In the genomic region with DNA sequence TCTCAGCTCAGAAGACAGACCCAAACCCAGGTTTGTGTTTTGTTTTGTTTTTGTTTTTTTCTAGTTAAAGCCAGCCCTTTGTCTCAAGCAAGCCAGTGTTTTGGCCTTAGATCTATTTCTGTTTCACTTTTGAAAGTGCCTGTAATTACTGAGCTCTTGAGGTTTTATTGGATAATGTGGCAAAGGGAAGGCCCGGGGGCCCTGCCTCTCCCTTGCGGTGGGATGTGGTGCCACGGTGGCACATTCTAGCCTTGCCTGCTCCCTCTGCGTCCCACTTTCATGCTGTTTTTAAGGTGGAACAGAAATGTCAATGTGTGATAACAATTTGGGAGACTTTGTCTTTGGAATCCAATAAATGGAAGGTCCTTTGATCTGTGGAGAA, we compare ENCODE assay signal across 8 cellular contexts. TPM values are rescaled to one million over a fixed set of nuclear protein-coding genes. Genes with fewer than 3 reads are reported as not detected.
DNase-seq lines count a peak whose midpoint lies in the region; ATAC-seq, FAIRE-seq and TF ChIP-seq lines count a peak whose summit lies in the region.

No MANE protein-coding gene starts in this region.

- no peaks in the 10 kb centered on the region for H3K9me3 ChIP-seq in left ventricle myocardium inferior (replicated peaks)
- H3K9me3 ChIP-seq in keratinocyte (ENCODE audit: control insufficient read depth, low read depth, low read length) = no peaks in the 10 kb centered on the region

- H3K9me1 ChIP-seq in keratinocyte (ENCODE audit: control insufficient read depth, extremely low read depth, insufficient read depth, low read length) = peaks cover 2% of the 10 kb centered on the region

- dilution Hi-C loops in keratinocyte (cut with MboI; ENCODE audit: extremely low pct_ligation_motif_present, low sequenced_read_pairs) = no loop called here

- peaks cover 65% of the 10 kb centered on the region for H3K79me2 ChIP-seq in keratinocyte (ENCODE audit: control insufficient read depth, insufficient read depth, low read length)

- H3K27ac Mint-ChIP-seq in type B pancreatic cell = peak overlapping the region; percentile 50

- H3K9ac ChIP-seq in keratinocyte (ENCODE audit: control insufficient read depth, extremely low read depth, insufficient read depth, low read length) = no peak overlapping the region

- H3K27me3 ChIP-seq in left ventricle myocardium inferior (ENCODE audit: low read depth) = no peaks in the 10 kb centered on the region
- no peaks in the 10 kb centered on the region for H3K27me3 ChIP-seq in keratinocyte (ENCODE audit: control insufficient read depth, extremely low read depth, insufficient read depth, low read length)

- H3K4me1 Mint-ChIP-seq in activated T-cell treated with anti-CD3 and anti-CD28 coated beads, Interleukin-2, amount 50 U/mL, for 4 hours (ENCODE audit: low read depth) = peaks cover 80% of the 10 kb centered on the region
- peaks cover 17% of the 10 kb centered on the region for H3K4me1 Mint-ChIP-seq in type B pancreatic cell (ENCODE audit: unreplicated experiment)

- TF ChIP-seq CTCF in left ventricle myocardium inferior (IDR thresholded peaks at IDR 0.05; ENCODE audit: borderline replicate concordance) = no peak
- TF ChIP-seq CTCF in keratinocyte (optimal IDR thresholded peaks at IDR 0.05 in 1 of 3, IDR thresholded peaks at IDR 0.05 in 1 of 3, conservative IDR thresholded peaks at IDR 0.05 in 1 of 3; ENCODE audit: extremely low read depth in 1 of 3, insufficient read depth in 2 of 3, low read length in 3 of 3) = no peak
- no peak for TF ChIP-seq CTCF in type B pancreatic cell (conservative IDR thresholded peaks at IDR 0.05)

- H3K4me3 Mint-ChIP-seq in activated T-cell treated with anti-CD3 and anti-CD28 coated beads, Interleukin-2, amount 50 U/mL, for 4 hours = peak overlapping the region; percentile 97
- H3K4me3 Mint-ChIP-seq in type B pancreatic cell = peak overlapping the region; percentile 89

- H3K4me1 ChIP-seq in left ventricle myocardium inferior (peaks cover 67% of the 10 kb centered on the region), keratinocyte (ENCODE audit: control insufficient read depth, extremely low read depth, insufficient read depth, low read length) (peaks cover 15% of the 10 kb centered on the region)

- no peak for DNase-seq in left ventricle myocardium inferior
- no peak for DNase-seq in cardiac septum (ENCODE audit: low spot score)
- no peak for DNase-seq in activated T-cell treated with anti-CD3 and anti-CD28 coated beads, Interleukin-2, amount 50 U/mL, for 4 hours
- DNase-seq in keratinocyte (ENCODE audit: low read depth, low spot score) = no peak
- DNase-seq in type B pancreatic cell (ENCODE audit: extremely low spot score, unreplicated experiment) = no peak
- no peak for DNase-seq in SHP77 treated with DMSO at 0.1 percent for 48 hours (lab: John Stamatoyannopoulos, UW)
- DNase-seq in NCI-H146 (lab: John Stamatoyannopoulos, UW) = no peak

- H3K4me2 ChIP-seq in keratinocyte (ENCODE audit: control insufficient read depth, extremely low read depth, insufficient read depth, low read depth, low read length) = peak overlapping the region; percentile 72

- H4K20me1 ChIP-seq in keratinocyte (ENCODE audit: control insufficient read depth, extremely low read depth, insufficient read depth, low read length) = peaks cover 21% of the 10 kb centered on the region

- ATAC-seq in activated T-cell treated with anti-CD3 and anti-CD28 coated beads, Interleukin-2, amount 50 U/mL, for 4 hours = peak; percentile 19 to 23
- no peak for ATAC-seq in GM19463 (IDR thresholded peaks at IDR 0.05; ENCODE audit: unreplicated experiment)

- H2AFZ ChIP-seq in keratinocyte (ENCODE audit: control insufficient read depth, low read length) = no peak overlapping the region

- intact Hi-C loops in left ventricle myocardium inferior (cut with micrococcal nuclease) = no loop called here
- intact Hi-C loops in cardiac septum (cut with DNase I) = no loop called here

- FAIRE-seq in keratinocyte (lab: Jason Lieb, UNC) = no peak

- H3K4me3 ChIP-seq in left ventricle myocardium inferior (peak overlapping the region; percentile 92), keratinocyte (ENCODE audit: control insufficient read depth in 2 of 3, extremely low read depth in 1 of 3, insufficient read depth in 2 of 3, low read depth in 1 of 3, low read length in 3 of 3) (no peak overlapping the region)

- H3K9me3 Mint-ChIP-seq in activated T-cell treated with anti-CD3 and anti-CD28 coated beads, Interleukin-2, amount 50 U/mL, for 4 hours = no peaks in the 10 kb centered on the region
- H3K9me3 Mint-ChIP-seq in type B pancreatic cell = no peaks in the 10 kb centered on the region

- peak overlapping the region; percentile 92 for H3K27ac ChIP-seq in left ventricle myocardium inferior (replicated peaks)
- H3K27ac ChIP-seq in keratinocyte (ENCODE audit: control insufficient read depth, insufficient read depth, low read length) = no peak overlapping the region

- H3K36me3 ChIP-seq in left ventricle myocardium inferior (no peaks in the 10 kb centered on the region), keratinocyte (ENCODE audit: control insufficient read depth in 2 of 2, extremely low read depth in 1 of 2, insufficient read depth in 2 of 2, low read length in 2 of 2) (no peaks in the 10 kb centered on the region)

- H3K36me3 Mint-ChIP-seq in activated T-cell treated with anti-CD3 and anti-CD28 coated beads, Interleukin-2, amount 50 U/mL, for 4 hours (ENCODE audit: insufficient read depth) = no peaks in the 10 kb centered on the region
- H3K36me3 Mint-ChIP-seq in type B pancreatic cell = no peaks in the 10 kb centered on the region

- H3K27me3 Mint-ChIP-seq in activated T-cell treated with anti-CD3 and anti-CD28 coated beads, Interleukin-2, amount 50 U/mL, for 4 hours (ENCODE audit: low read depth) = no peaks in the 10 kb centered on the region
- peaks cover 44% of the 10 kb centered on the region for H3K27me3 Mint-ChIP-seq in type B pancreatic cell

RNA-seq across cellular contexts. Expression of a gene that starts 2.5 kb away (rescaled TPM):
- total RNA-seq in left ventricle myocardium inferior = 29.4 TPM
- 21.6 TPM for total RNA-seq in cardiac septum
- 10 to 100 TPM; 40.8 to 44.7 (median 43.3) TPM for total RNA-seq in activated T-cell treated with anti-CD3 and anti-CD28 coated beads, Interleukin-2, amount 50 U/mL, for 4 hours
- polyA plus RNA-seq in keratinocyte = 13.7 to 33.3 TPM (median 18.0 TPM) in 3 replicates
- polyA plus RNA-seq in keratinocyte (2011; ENCODE audit: low read depth) = 7.2 TPM
- polyA plus RNA-seq in keratinocyte (2011; cell fraction: cytosol; rRNA removed) = 18.8 and 36.0 TPM in 2 replicates
- polyA plus RNA-seq in keratinocyte (2011; cell fraction: nucleus; rRNA removed) = 19.9 and 23.9 TPM in 2 replicates
- 18.3 and 35.5 TPM in 2 replicates for polyA plus RNA-seq in keratinocyte (2012; ENCODE audit: low replicate concordance)
- polyA minus RNA-seq in keratinocyte = 8.7 to 31.0 TPM (median 13.8 TPM) in 3 replicates
- polyA minus RNA-seq in keratinocyte (2011; cell fraction: cytosol; rRNA and poly(A)+ RNA removed) = 31.1 TPM
- 7.0 and 8.6 TPM in 2 replicates for polyA minus RNA-seq in keratinocyte (2011; cell fraction: nucleus; rRNA and poly(A)+ RNA removed)
- 13.4 and 17.8 TPM in 2 replicates for total RNA-seq in type B pancreatic cell (ENCODE audit: low replicate concordance)
